ENCODE assay signal across 8 cellular contexts in the genomic region with DNA sequence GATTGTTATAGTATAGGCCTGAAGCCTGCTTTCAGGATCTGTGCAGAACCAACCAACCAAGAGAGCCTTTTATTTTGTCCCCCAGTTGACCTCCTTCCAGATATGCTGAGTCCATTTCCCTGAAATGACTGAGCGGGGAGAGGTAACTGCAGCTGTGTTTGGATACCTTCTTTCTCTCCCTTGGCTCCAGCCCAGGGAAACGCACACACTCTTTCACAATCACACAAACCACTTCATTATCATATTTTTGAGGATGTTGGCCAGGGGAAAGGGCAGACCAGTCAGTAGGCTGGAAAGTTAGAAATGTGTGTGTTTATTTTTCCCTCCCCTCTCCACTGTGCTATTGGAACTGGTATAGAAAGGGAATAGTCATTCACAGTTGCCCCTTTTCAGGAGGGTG.
A peak's percentile ranks its signal among the peaks of the same experiment; 100 is the strongest.
DNase-seq lines count a peak whose midpoint lies in the region; ATAC-seq and TF ChIP-seq lines count a peak whose summit lies in the region.

No MANE protein-coding gene starts in this region.

- TF ChIP-seq CTCF in AG09319 (IDR thresholded peaks at IDR 0.05; ENCODE audit: low read depth, low read length) = no peak
- no peak for TF ChIP-seq CTCF in NB4 (IDR thresholded peaks at IDR 0.05; ENCODE audit: low read depth, low read length)
- no peak for TF ChIP-seq CTCF in left lung (IDR thresholded peaks at IDR 0.05)

- no peak for TF ChIP-seq POLR2A in NB4 (IDR thresholded peaks at IDR 0.05; ENCODE audit: extremely low read depth, insufficient read length)

- H3K36me3 ChIP-seq in left lung = no peaks in the 10 kb centered on the region

- peak; percentile 97 for DNase-seq in AG09319 (ENCODE audit: extremely low read depth, low read depth)
- DNase-seq in NB4 (ENCODE audit: low read depth) = peak; percentile 81
- peak; percentile 85 for DNase-seq in amniotic epithelial cell (ENCODE audit: low read depth)
- DNase-seq in left lung = peak in 1 of 2 donors; percentile 77
- no peak for DNase-seq in NCI-H1048 (lab: John Stamatoyannopoulos, UW)
- no peak for DNase-seq in 8988T

- H3K9me3 ChIP-seq in left lung = no peaks in the 10 kb centered on the region

- no peaks in the 10 kb centered on the region for H3K27me3 ChIP-seq in left lung

- intact Hi-C loops in left lung (cut with DNase I) = no loop called here

- H3K4me3 ChIP-seq in NB4 (ENCODE audit: low read depth, low read length) (no peak overlapping the region), left lung (no peak overlapping the region)

- H3K4me1 ChIP-seq in left lung = peaks cover 33% of the 10 kb centered on the region in 2 donors

- ATAC-seq in left lung (peak; percentile 82), GM18858 (IDR thresholded peaks at IDR 0.05; ENCODE audit: unreplicated experiment) (no peak), GM19351 (IDR thresholded peaks at IDR 0.05; ENCODE audit: unreplicated experiment) (no peak)

- peak overlapping the region in 1 of 2 donors; percentile 57 for H3K27ac ChIP-seq in left lung

Comparison
In these comparisons a context has a peak if more than half of its experiments do, and no peak if none do; other contexts are left out.
1. DNase-seq: peak in AG09319 (single experiment), NB4 (single experiment) and amniotic epithelial cell (single experiment); none in NCI-H1048 (single experiment) and 8988T (single experiment).